In the genomic region with DNA sequence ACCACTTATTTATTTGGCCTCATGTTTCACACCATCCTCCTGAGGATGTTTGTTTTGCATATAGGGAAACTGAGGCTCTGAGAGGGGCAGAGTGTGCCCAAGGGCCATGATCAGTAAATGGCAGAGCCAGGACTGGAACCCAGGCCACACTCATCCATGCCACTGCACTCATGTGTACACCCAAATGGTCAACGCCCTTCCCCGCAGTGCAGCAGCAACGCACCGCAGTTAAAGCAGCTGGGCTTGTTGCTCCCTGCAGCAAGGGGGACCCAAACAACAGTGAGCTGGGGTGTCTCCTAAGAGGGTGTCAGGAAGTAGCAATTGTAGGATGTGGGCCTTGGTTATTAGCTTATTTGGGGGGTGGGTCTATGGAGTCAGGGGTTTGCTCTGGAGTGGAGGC, we compare ENCODE assay signal across 41 cellular contexts. TPM values are rescaled to one million over a fixed set of nuclear protein-coding genes. Genes with fewer than 3 reads are reported as not detected.
"Had no signal": no experiment of that assay in that cellular context is flagged by ENCODE, and none has a peak within 500 bp of the region (broad histone marks: within the 10 kb centered on the region; RNA-seq: fewer than 3 reads in every experiment).

No MANE protein-coding gene starts in this region.

- H3K4me3 ChIP-seq: MG63, Peyer's patch had no signal

- DNase-seq: activated B cell treated with CpG ODN at 0.5 μM for 24 hours; activated CD4-positive, alpha-beta T cell treated with anti-CD3 and anti-CD28 coated beads for 4 hours; activated CD4-positive, alpha-beta T cell treated with anti-CD3 and anti-CD28 coated beads, Interleukin-2, amount 50 U/mL, for 1 hour; activated CD4-positive, CD25-positive, alpha-beta regulatory T cell treated with anti-CD3 and anti-CD28 coated beads, Interleukin-2, amount 50 U/mL, for 72 hours; activated CD8-positive, alpha-beta T cell treated with anti-CD3 and anti-CD28 coated beads for 36 hours; activated effector memory CD4-positive, alpha-beta T cell treated with anti-CD3 and anti-CD28 coated beads, Interleukin-2, amount 50 U/mL, for 16 hours; activated naive CD4-positive, alpha-beta T cell; activated naive CD8-positive, alpha-beta T cell treated with anti-CD3 and anti-CD28 coated beads, Interleukin-2, amount 50 U/mL, for 24 hours; activated T-cell treated with anti-CD3 and anti-CD28 coated beads, Interleukin-2, amount 50 U/mL, for 72 hours; anterior cingulate cortex; caudate nucleus; cerebellar nuclear complex; Kasumi-1; KG1; MG63; NCI-H1048; NCI-H1105 treated with DMSO at 0.1 percent for 48 hours; NCI-H1436; NCI-H1694; NCI-H1930; NCI-H2081 treated with DMSO at 0.1 percent for 48 hours; NCI-H345; NCI-H510A; NCI-H526; NCI-H748 treated with DMSO at 0.1 percent for 48 hours; NK-92 treated with Interleukin-12 subunit alpha and Interleukin-12 subunit beta, amount 100 ng/mL, for 24 hours; PC-3; Peyer's patch; RPMI8226; SIG-M5; T-helper 17 cell; T-helper 9 cell had no signal

- H3K27ac ChIP-seq: Peyer's patch, VCaP had no signal

- H3K27ac Mint-ChIP-seq: activated B cell treated with CpG ODN at 0.5 μM for 24 hours; activated CD8-positive, alpha-beta T cell treated with anti-CD3 and anti-CD28 coated beads for 36 hours; activated naive CD4-positive, alpha-beta T cell treated with anti-CD3 and anti-CD28 coated beads, Interleukin-2, amount 50 U/mL, for 72 hours; activated naive CD8-positive, alpha-beta T cell treated with anti-CD3 and anti-CD28 coated beads, Interleukin-2, amount 50 U/mL, for 24 hours; activated T-cell treated with anti-CD3 and anti-CD28 coated beads, Interleukin-2, amount 50 U/mL, for 72 hours; T-cell; T-helper 17 cell had no signal

- H3K9me3 Mint-ChIP-seq: activated B cell treated with CpG ODN at 0.5 μM for 24 hours; activated CD8-positive, alpha-beta T cell treated with anti-CD3 and anti-CD28 coated beads for 36 hours; activated naive CD4-positive, alpha-beta T cell treated with anti-CD3 and anti-CD28 coated beads, Interleukin-2, amount 50 U/mL, for 72 hours; activated naive CD8-positive, alpha-beta T cell treated with anti-CD3 and anti-CD28 coated beads, Interleukin-2, amount 50 U/mL, for 24 hours; activated T-cell treated with anti-CD3 and anti-CD28 coated beads, Interleukin-2, amount 50 U/mL, for 72 hours; activated T-helper 17 cell treated with anti-CD3 and anti-CD28 coated beads, Interleukin-2, amount 50 U/mL, for 72 hours; brain; T-cell had no signal

- H3K27me3 Mint-ChIP-seq: activated B cell treated with CpG ODN at 0.5 μM for 24 hours; activated CD8-positive, alpha-beta T cell treated with anti-CD3 and anti-CD28 coated beads for 36 hours; activated naive CD8-positive, alpha-beta T cell treated with anti-CD3 and anti-CD28 coated beads, Interleukin-2, amount 50 U/mL, for 24 hours; activated T-helper 17 cell treated with anti-CD3 and anti-CD28 coated beads, Interleukin-2, amount 50 U/mL, for 72 hours; brain; T-cell; T-helper 17 cell had no signal

- H3K27me3 ChIP-seq: MG63, Peyer's patch had no signal

- H3K36me3 ChIP-seq: MG63 had no signal

- ATAC-seq: activated CD8-positive, alpha-beta T cell treated with anti-CD3 and anti-CD28 coated beads for 36 hours; activated naive CD4-positive, alpha-beta T cell treated with anti-CD3 and anti-CD28 coated beads, Interleukin-2, amount 50 U/mL, for 72 hours; activated naive CD8-positive, alpha-beta T cell treated with anti-CD3 and anti-CD28 coated beads, Interleukin-2, amount 50 U/mL, for 24 hours; activated T-cell treated with anti-CD3 and anti-CD28 coated beads, Interleukin-2, amount 50 U/mL, for 72 hours; activated T-helper 17 cell treated with anti-CD3 and anti-CD28 coated beads, Interleukin-2, amount 50 U/mL, for 72 hours; PC-3; Right ventricle myocardium inferior; SK-N-SH treated with all-trans-retinoic acid at 6 μM for 48 hours; T-cell; T-helper 17 cell had no signal

- H3K36me3 Mint-ChIP-seq: activated naive CD4-positive, alpha-beta T cell treated with anti-CD3 and anti-CD28 coated beads, Interleukin-2, amount 50 U/mL, for 72 hours had no signal

- H3K4me3 Mint-ChIP-seq: activated B cell treated with CpG ODN at 0.5 μM for 24 hours; activated CD8-positive, alpha-beta T cell treated with anti-CD3 and anti-CD28 coated beads for 36 hours; activated naive CD8-positive, alpha-beta T cell treated with anti-CD3 and anti-CD28 coated beads, Interleukin-2, amount 50 U/mL, for 24 hours; activated T-cell treated with anti-CD3 and anti-CD28 coated beads, Interleukin-2, amount 50 U/mL, for 72 hours; activated T-helper 17 cell treated with anti-CD3 and anti-CD28 coated beads, Interleukin-2, amount 50 U/mL, for 72 hours; brain; T-cell; T-helper 17 cell had no signal

- H3K9me3 ChIP-seq: MG63, Peyer's patch had no signal

RNA-seq across cellular contexts. Expression of a gene that starts 36.6 kb away (rescaled TPM):
- total RNA-seq: bronchial epithelial cell, PC-3, SK-MEL-5 had no signal
